1 cellular context compared by ENCODE assay signal in genomic region chr17:78706271-78706915, GRCh38.
TF ChIP-seq lines count a peak whose summit lies in the region.

No MANE protein-coding gene starts in this region.

TF ChIP-seq in GM12878, 131 proteins besides CTCF, POLR2A, EP300 and RAD21 (continued from another document):
- TF ChIP-seq IKZF2 (IDR thresholded peaks at IDR 0.05) (peak; percentile 74 to 95), POLR2AphosphoS2 (IDR thresholded peaks at IDR 0.05; ENCODE audit: low read depth, low read length) (no peak), TCF7 (IDR thresholded peaks at IDR 0.05; ENCODE audit: borderline replicate concordance) (0 out of 2 replicates have a peak, but pooled peaks have one; percentile 12), RB1 (IDR thresholded peaks at IDR 0.05; ENCODE audit: borderline replicate concordance) (0 out of 2 replicates have a peak, but pooled peaks have one; percentile 21), NR2F1 (conservative IDR thresholded peaks at IDR 0.05) (peak; percentile 72), ZZZ3 (IDR thresholded peaks at IDR 0.05; ENCODE audit: control insufficient read depth, insufficient read length, low read depth) (no peak), TARDBP (IDR thresholded peaks at IDR 0.05; ENCODE audit: borderline replicate concordance) (peak; percentile 63; the same call in 1 of the 2 replicates), MYC (IDR thresholded peaks at IDR 0.05; ENCODE audit: insufficient read depth, insufficient read length, insufficient replicate concordance, low read length, severe bottlenecking) (no peak), ZBTB40 (IDR thresholded peaks at IDR 0.05; ENCODE audit: borderline replicate concordance) (peak; percentile 22; the same call in 1 of the 2 replicates), MXI1 (IDR thresholded peaks at IDR 0.05; ENCODE audit: low read depth, low read length) (no peak; the same call in 1 of the 2 replicates), EZH2 (IDR thresholded peaks at IDR 0.05; ENCODE audit: borderline replicate concordance, control insufficient read depth, low read depth, low read length) (no peak), SMC3 (IDR thresholded peaks at IDR 0.05; ENCODE audit: borderline replicate concordance, low read length) (no peak; the same call in 1 of the 2 replicates), PKNOX1 (IDR thresholded peaks at IDR 0.05) (peak; percentile 72), ZBTB4 (CRISPR knock-in tag; IDR thresholded peaks at IDR 0.05) (no peak), ZNF384 (IDR thresholded peaks at IDR 0.05; ENCODE audit: borderline replicate concordance, low read depth, low read length) (no peak), HCFC1 (IDR thresholded peaks at IDR 0.05; ENCODE audit: low read length) (no peak), RAD51 (IDR thresholded peaks at IDR 0.05) (peak; percentile 59), HDAC6 (IDR thresholded peaks at IDR 0.05; ENCODE audit: unreplicated experiment) (no peak), CHD4 (IDR thresholded peaks at IDR 0.05) (no peak), RELA (IDR thresholded peaks at IDR 0.05; ENCODE audit: borderline replicate concordance, partially characterized antibody) (peak; percentile 81), RELB (IDR thresholded peaks at IDR 0.05; ENCODE audit: low read depth) (peak; percentile 99), KLF5 (IDR thresholded peaks at IDR 0.05; ENCODE audit: partially characterized antibody) (peak; percentile 74), PAX8 (IDR thresholded peaks at IDR 0.05) (no peak), CHD1 (IDR thresholded peaks at IDR 0.05; ENCODE audit: low read depth, low read length) (no peak), HDAC2 (IDR thresholded peaks at IDR 0.05) (no peak), CBX3 (IDR thresholded peaks at IDR 0.05; ENCODE audit: borderline replicate concordance, low read depth) (no peak), GABPA (IDR thresholded peaks at IDR 0.05; ENCODE audit: low read depth) (no peak), HDGF (IDR thresholded peaks at IDR 0.05) (no peak), SUZ12 (IDR thresholded peaks at IDR 0.05; ENCODE audit: unreplicated experiment) (no peak), EED (IDR thresholded peaks at IDR 0.05; ENCODE audit: low read depth) (0 out of 2 replicates have a peak, but pooled peaks have one; percentile 48), NFYA (IDR thresholded peaks at IDR 0.05; ENCODE audit: borderline replicate concordance, low read depth, low read length) (no peak), RCOR1 (conservative IDR thresholded peaks at IDR 0.05; ENCODE audit: low read depth, low read length) (no peak), JUNB (IDR thresholded peaks at IDR 0.05) (peak; percentile 71), CEBPB (IDR thresholded peaks at IDR 0.05; ENCODE audit: borderline replicate concordance in 1 of 2, low read depth in 2 of 2, low read length in 2 of 2) (0 out of 4 replicates have a peak, but pooled peaks of 1 of the 2 experiments have one; percentile 61), POLR2AphosphoS5 (IDR thresholded peaks at IDR 0.05; ENCODE audit: low read length) (peak; percentile 75; the same call in 1 of the 2 replicates)
- TF ChIP-seq, protein P1, sequence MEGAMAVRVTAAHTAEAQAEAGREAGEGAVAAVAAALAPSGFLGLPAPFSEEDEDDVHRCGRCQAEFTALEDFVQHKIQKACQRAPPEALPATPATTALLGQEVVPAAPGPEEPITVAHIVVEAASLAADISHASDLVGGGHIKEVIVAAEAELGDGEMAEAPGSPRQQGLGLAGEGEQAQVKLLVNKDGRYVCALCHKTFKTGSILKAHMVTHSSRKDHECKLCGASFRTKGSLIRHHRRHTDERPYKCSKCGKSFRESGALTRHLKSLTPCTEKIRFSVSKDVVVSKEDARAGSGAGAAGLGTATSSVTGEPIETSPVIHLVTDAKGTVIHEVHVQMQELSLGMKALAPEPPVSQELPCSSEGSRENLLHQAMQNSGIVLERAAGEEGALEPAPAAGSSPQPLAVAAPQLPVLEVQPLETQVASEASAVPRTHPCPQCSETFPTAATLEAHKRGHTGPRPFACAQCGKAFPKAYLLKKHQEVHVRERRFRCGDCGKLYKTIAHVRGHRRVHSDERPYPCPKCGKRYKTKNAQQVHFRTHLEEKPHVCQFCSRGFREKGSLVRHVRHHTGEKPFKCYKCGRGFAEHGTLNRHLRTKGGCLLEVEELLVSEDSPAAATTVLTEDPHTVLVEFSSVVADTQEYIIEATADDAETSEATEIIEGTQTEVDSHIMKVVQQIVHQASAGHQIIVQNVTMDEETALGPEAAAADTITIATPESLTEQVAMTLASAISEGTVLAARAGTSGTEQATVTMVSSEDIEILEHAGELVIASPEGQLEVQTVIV (IDR thresholded peaks at IDR 0.05; ENCODE audit: borderline replicate concordance, partially characterized antibody) = no peak
- TF ChIP-seq, protein P2, sequence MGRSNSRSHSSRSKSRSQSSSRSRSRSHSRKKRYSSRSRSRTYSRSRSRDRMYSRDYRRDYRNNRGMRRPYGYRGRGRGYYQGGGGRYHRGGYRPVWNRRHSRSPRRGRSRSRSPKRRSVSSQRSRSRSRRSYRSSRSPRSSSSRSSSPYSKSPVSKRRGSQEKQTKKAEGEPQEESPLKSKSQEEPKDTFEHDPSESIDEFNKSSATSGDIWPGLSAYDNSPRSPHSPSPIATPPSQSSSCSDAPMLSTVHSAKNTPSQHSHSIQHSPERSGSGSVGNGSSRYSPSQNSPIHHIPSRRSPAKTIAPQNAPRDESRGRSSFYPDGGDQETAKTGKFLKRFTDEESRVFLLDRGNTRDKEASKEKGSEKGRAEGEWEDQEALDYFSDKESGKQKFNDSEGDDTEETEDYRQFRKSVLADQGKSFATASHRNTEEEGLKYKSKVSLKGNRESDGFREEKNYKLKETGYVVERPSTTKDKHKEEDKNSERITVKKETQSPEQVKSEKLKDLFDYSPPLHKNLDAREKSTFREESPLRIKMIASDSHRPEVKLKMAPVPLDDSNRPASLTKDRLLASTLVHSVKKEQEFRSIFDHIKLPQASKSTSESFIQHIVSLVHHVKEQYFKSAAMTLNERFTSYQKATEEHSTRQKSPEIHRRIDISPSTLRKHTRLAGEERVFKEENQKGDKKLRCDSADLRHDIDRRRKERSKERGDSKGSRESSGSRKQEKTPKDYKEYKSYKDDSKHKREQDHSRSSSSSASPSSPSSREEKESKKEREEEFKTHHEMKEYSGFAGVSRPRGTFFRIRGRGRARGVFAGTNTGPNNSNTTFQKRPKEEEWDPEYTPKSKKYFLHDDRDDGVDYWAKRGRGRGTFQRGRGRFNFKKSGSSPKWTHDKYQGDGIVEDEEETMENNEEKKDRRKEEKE (IDR thresholded peaks at IDR 0.05) = no peak
- TF ChIP-seq, protein P3, sequence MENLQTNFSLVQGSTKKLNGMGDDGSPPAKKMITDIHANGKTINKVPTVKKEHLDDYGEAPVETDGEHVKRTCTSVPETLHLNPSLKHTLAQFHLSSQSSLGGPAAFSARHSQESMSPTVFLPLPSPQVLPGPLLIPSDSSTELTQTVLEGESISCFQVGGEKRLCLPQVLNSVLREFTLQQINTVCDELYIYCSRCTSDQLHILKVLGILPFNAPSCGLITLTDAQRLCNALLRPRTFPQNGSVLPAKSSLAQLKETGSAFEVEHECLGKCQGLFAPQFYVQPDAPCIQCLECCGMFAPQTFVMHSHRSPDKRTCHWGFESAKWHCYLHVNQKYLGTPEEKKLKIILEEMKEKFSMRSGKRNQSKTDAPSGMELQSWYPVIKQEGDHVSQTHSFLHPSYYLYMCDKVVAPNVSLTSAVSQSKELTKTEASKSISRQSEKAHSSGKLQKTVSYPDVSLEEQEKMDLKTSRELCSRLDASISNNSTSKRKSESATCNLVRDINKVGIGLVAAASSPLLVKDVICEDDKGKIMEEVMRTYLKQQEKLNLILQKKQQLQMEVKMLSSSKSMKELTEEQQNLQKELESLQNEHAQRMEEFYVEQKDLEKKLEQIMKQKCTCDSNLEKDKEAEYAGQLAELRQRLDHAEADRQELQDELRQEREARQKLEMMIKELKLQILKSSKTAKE (IDR thresholded peaks at IDR 0.05; ENCODE audit: low read depth, poor library complexity, severe bottlenecking) = peak; percentile 96
- TF ChIP-seq, protein P4, sequence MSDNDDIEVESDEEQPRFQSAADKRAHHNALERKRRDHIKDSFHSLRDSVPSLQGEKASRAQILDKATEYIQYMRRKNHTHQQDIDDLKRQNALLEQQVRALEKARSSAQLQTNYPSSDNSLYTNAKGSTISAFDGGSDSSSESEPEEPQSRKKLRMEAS (IDR thresholded peaks at IDR 0.05; ENCODE audit: low read depth, low read length) = 0 out of 2 replicates have a peak, but pooled peaks have one; percentile 41
- TF ChIP-seq, protein P5, sequence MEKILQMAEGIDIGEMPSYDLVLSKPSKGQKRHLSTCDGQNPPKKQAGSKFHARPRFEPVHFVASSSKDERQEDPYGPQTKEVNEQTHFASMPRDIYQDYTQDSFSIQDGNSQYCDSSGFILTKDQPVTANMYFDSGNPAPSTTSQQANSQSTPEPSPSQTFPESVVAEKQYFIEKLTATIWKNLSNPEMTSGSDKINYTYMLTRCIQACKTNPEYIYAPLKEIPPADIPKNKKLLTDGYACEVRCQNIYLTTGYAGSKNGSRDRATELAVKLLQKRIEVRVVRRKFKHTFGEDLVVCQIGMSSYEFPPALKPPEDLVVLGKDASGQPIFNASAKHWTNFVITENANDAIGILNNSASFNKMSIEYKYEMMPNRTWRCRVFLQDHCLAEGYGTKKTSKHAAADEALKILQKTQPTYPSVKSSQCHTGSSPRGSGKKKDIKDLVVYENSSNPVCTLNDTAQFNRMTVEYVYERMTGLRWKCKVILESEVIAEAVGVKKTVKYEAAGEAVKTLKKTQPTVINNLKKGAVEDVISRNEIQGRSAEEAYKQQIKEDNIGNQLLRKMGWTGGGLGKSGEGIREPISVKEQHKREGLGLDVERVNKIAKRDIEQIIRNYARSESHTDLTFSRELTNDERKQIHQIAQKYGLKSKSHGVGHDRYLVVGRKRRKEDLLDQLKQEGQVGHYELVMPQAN (conservative IDR thresholded peaks at IDR 0.05) = no peak
